In the genomic region with DNA sequence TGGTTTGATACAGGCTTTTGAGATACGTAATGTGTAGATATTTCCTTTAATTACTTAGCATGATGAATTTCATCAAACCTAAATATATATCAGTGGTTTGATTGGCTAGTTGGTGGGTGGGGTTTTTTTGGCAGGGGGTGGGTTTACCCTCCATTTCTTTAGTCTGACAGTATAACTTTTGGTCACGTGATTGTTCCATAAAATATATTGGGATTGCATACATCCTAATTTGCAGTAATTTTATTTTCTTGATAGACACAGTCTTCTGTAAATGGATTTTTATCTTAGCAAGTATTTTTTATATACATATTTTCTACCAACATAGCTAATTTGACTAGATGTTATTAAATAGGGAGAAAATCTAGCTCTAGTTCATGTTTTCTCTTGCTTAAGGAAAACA, we compare ENCODE assay signal across 2 cellular contexts.
TF ChIP-seq lines count a peak whose summit lies in the region.

No MANE protein-coding gene starts in this region.

TF ChIP-seq in HepG2, 621 proteins besides CTCF, POLR2A, EP300 and RAD21 (continued from another document):
- no peak for TF ChIP-seq ZNF777 (CRISPR knock-in tag; IDR thresholded peaks at IDR 0.05)
- no peak for TF ChIP-seq ELF4 (CRISPR knock-in tag; IDR thresholded peaks at IDR 0.05; ENCODE audit: borderline replicate concordance)
- TF ChIP-seq RAD51 (IDR thresholded peaks at IDR 0.05; ENCODE audit: borderline replicate concordance), result peak; percentile 79
- TF ChIP-seq, protein P1, sequence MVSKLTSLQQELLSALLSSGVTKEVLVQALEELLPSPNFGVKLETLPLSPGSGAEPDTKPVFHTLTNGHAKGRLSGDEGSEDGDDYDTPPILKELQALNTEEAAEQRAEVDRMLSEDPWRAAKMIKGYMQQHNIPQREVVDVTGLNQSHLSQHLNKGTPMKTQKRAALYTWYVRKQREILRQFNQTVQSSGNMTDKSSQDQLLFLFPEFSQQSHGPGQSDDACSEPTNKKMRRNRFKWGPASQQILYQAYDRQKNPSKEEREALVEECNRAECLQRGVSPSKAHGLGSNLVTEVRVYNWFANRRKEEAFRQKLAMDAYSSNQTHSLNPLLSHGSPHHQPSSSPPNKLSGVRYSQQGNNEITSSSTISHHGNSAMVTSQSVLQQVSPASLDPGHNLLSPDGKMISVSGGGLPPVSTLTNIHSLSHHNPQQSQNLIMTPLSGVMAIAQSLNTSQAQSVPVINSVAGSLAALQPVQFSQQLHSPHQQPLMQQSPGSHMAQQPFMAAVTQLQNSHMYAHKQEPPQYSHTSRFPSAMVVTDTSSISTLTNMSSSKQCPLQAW (CRISPR knock-in tag; IDR thresholded peaks at IDR 0.05), result no peak

TF ChIP-seq in K562, 482 proteins besides CTCF, POLR2A, EP300 and RAD21:
- TF ChIP-seq, protein P2, sequence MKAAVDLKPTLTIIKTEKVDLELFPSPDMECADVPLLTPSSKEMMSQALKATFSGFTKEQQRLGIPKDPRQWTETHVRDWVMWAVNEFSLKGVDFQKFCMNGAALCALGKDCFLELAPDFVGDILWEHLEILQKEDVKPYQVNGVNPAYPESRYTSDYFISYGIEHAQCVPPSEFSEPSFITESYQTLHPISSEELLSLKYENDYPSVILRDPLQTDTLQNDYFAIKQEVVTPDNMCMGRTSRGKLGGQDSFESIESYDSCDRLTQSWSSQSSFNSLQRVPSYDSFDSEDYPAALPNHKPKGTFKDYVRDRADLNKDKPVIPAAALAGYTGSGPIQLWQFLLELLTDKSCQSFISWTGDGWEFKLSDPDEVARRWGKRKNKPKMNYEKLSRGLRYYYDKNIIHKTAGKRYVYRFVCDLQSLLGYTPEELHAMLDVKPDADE (conservative IDR thresholded peaks at IDR 0.05; ENCODE audit: control insufficient read depth, low read depth, low read length), result no peak
- TF ChIP-seq ATF7 (IDR thresholded peaks at IDR 0.05), result no peak
- no peak for TF ChIP-seq BCOR (IDR thresholded peaks at IDR 0.05)
- TF ChIP-seq, protein P3, sequence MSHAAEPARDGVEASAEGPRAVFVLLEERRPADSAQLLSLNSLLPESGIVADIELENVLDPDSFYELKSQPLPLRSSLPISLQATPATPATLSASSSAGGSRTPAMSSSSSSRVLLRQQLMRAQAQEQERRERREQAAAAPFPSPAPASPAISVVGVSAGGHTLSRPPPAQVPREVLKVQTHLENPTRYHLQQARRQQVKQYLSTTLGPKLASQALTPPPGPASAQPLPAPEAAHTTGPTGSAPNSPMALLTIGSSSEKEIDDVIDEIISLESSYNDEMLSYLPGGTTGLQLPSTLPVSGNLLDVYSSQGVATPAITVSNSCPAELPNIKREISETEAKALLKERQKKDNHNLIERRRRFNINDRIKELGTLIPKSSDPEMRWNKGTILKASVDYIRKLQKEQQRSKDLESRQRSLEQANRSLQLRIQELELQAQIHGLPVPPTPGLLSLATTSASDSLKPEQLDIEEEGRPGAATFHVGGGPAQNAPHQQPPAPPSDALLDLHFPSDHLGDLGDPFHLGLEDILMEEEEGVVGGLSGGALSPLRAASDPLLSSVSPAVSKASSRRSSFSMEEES (CRISPR knock-in tag; IDR thresholded peaks at IDR 0.05), result peak; percentile 82
- no peak for TF ChIP-seq RBM17 (IDR thresholded peaks at IDR 0.05; ENCODE audit: borderline replicate concordance, low read depth, low read length)
- peak; percentile 51; the same call in 1 of the 2 replicates for TF ChIP-seq RAD51 (IDR thresholded peaks at IDR 0.05; ENCODE audit: borderline replicate concordance, low read depth)
- TF ChIP-seq CBFA2T2 (conservative IDR thresholded peaks at IDR 0.05), result 0 out of 2 replicates have a peak, but pooled peaks have one; percentile 7
